ENCODE assay signal across 10 cellular contexts in genomic region chr5:61313960-61314681, GRCh38. TPM values are rescaled to one million over a fixed set of nuclear protein-coding genes. Genes with fewer than 3 reads are reported as not detected.
DNase-seq lines count a peak whose midpoint lies in the region; ATAC-seq and TF ChIP-seq lines count a peak whose summit lies in the region.
"Had no signal": no experiment of that assay in that cellular context is flagged by ENCODE, and none has a peak within 500 bp of the region (broad histone marks: within the 10 kb centered on the region; RNA-seq: fewer than 3 reads in every experiment).

No MANE protein-coding gene starts in this region.

- no peak overlapping the region for H3K4me3 Mint-ChIP-seq in CD4-positive, alpha-beta T cell
- H3K4me3 Mint-ChIP-seq in activated CD8-positive, alpha-beta T cell treated with anti-CD3 and anti-CD28 coated beads for 36 hours, result no peak overlapping the region
- no peak overlapping the region for H3K4me3 Mint-ChIP-seq in progenitor cell of endocrine pancreas (ENCODE audit: low read depth)
- H3K4me3 Mint-ChIP-seq: stimulated activated naive B cell treated with anti-CD40 and anti-IgM and Interleukin-4, amounts not matched to agents 10 μg/mL and 1 μg/mL and 100 μg/mL, for 72 hours had no signal

- H3K36me3 ChIP-seq in Loucy (ENCODE audit: insufficient read depth, low read length) (no peaks in the 10 kb centered on the region), brain microvascular endothelial cell (replicated peaks) (no peaks in the 10 kb centered on the region)

- no peaks in the 10 kb centered on the region for H3K36me3 Mint-ChIP-seq in CD4-positive, alpha-beta T cell (ENCODE audit: low read depth)
- H3K36me3 Mint-ChIP-seq in activated CD8-positive, alpha-beta T cell treated with anti-CD3 and anti-CD28 coated beads for 36 hours (ENCODE audit: low read depth), result no peaks in the 10 kb centered on the region
- H3K36me3 Mint-ChIP-seq in progenitor cell of endocrine pancreas (ENCODE audit: insufficient read depth), result no peaks in the 10 kb centered on the region
- H3K36me3 Mint-ChIP-seq: stimulated activated naive B cell treated with anti-CD40 and anti-IgM and Interleukin-4, amounts not matched to agents 10 μg/mL and 1 μg/mL and 100 μg/mL, for 72 hours had no signal

- no peak overlapping the region for H3K27ac Mint-ChIP-seq in CD4-positive, alpha-beta T cell
- H3K27ac Mint-ChIP-seq in activated CD8-positive, alpha-beta T cell treated with anti-CD3 and anti-CD28 coated beads for 36 hours, result no peak overlapping the region
- H3K27ac Mint-ChIP-seq in progenitor cell of endocrine pancreas, result no peak overlapping the region
- H3K27ac Mint-ChIP-seq: stimulated activated naive B cell treated with anti-CD40 and anti-IgM and Interleukin-4, amounts not matched to agents 10 μg/mL and 1 μg/mL and 100 μg/mL, for 72 hours had no signal

- no peaks in the 10 kb centered on the region for H3K9me2 ChIP-seq in Loucy (replicated peaks; ENCODE audit: low read depth, low read length)

- in situ Hi-C loops in brain microvascular endothelial cell (cut with HindIII; ENCODE audit: low pct_ligation_motif_present, low sequenced_read_pairs), result no loop called here

- DNase-seq in CD4-positive, alpha-beta T cell, result no peak
- peak; percentile 89 for DNase-seq in brain microvascular endothelial cell
- DNase-seq in myocyte (ENCODE audit: low read depth), result peak; percentile 90
- DNase-seq in activated CD8-positive, alpha-beta T cell treated with anti-CD3 and anti-CD28 coated beads for 36 hours, result no peak
- DNase-seq in progenitor cell of endocrine pancreas (ENCODE audit: low spot score, unreplicated experiment), result no peak
- DNase-seq: stimulated activated naive B cell treated with anti-CD40 and anti-IgM and Interleukin-4, amounts not matched to agents 10 μg/mL and 1 μg/mL and 100 μg/mL, for 72 hours had no signal

- no peaks in the 10 kb centered on the region for H3K27me3 ChIP-seq in CD4-positive, alpha-beta T cell (ENCODE audit: control insufficient read depth, insufficient read depth, low read length)
- H3K27me3 ChIP-seq in Loucy (ENCODE audit: insufficient read depth, low read length, poor library complexity, severe bottlenecking) (no peaks in the 10 kb centered on the region), brain microvascular endothelial cell (replicated peaks) (no peaks in the 10 kb centered on the region)

- H3K27me3 Mint-ChIP-seq in CD4-positive, alpha-beta T cell, result peaks cover 9% of the 10 kb centered on the region
- H3K27me3 Mint-ChIP-seq in activated CD8-positive, alpha-beta T cell treated with anti-CD3 and anti-CD28 coated beads for 36 hours, result peaks cover 12% of the 10 kb centered on the region
- H3K27me3 Mint-ChIP-seq in progenitor cell of endocrine pancreas, result peaks cover 18% of the 10 kb centered on the region

- peak overlapping the region; percentile 44 for H3K4me2 ChIP-seq in Loucy (ENCODE audit: low read depth, low read length, poor library complexity, severe bottlenecking)

- no peaks in the 10 kb centered on the region for H3K9me3 Mint-ChIP-seq in CD4-positive, alpha-beta T cell
- no peaks in the 10 kb centered on the region for H3K9me3 Mint-ChIP-seq in activated CD8-positive, alpha-beta T cell treated with anti-CD3 and anti-CD28 coated beads for 36 hours
- no peaks in the 10 kb centered on the region for H3K9me3 Mint-ChIP-seq in progenitor cell of endocrine pancreas (ENCODE audit: low read depth)
- H3K9me3 Mint-ChIP-seq: stimulated activated naive B cell treated with anti-CD40 and anti-IgM and Interleukin-4, amounts not matched to agents 10 μg/mL and 1 μg/mL and 100 μg/mL, for 72 hours had no signal

- peak; percentile 21 for ATAC-seq in CD4-positive, alpha-beta T cell (ENCODE audit: poor library complexity)
- ATAC-seq in HG03457 (IDR thresholded peaks at IDR 0.05; ENCODE audit: unreplicated experiment) (no peak), GM19351 (IDR thresholded peaks at IDR 0.05; ENCODE audit: unreplicated experiment) (no peak)
- no peak for ATAC-seq in activated CD8-positive, alpha-beta T cell treated with anti-CD3 and anti-CD28 coated beads for 36 hours
- ATAC-seq: stimulated activated naive B cell treated with anti-CD40 and anti-IgM and Interleukin-4, amounts not matched to agents 10 μg/mL and 1 μg/mL and 100 μg/mL, for 72 hours had no signal

- CTCF ChIA-PET in CD4-positive, alpha-beta T cell (lab: Charles Lee), result no interaction called here
- CTCF ChIA-PET in activated CD8-positive, alpha-beta T cell treated with anti-CD3 and anti-CD28 coated beads for 36 hours (lab: Charles Lee), result interaction anchor here (1.2 kb wide), 2 partner anchors 11 to 17 kb away, joined by 3 to 4 read pairs; partner anchors contain the start of gene ZSWIM6

- H3K4me3 ChIP-seq in Loucy (ENCODE audit: low read length, poor library complexity, severe bottlenecking), result no peak overlapping the region
- no peak overlapping the region for H3K4me3 ChIP-seq in brain microvascular endothelial cell (ENCODE audit: low read depth, low read length)

- H3K9me3 ChIP-seq in CD4-positive, alpha-beta T cell (ENCODE audit: control insufficient read depth, low read length), result no peaks in the 10 kb centered on the region
- no peaks in the 10 kb centered on the region for H3K9me3 ChIP-seq in Loucy (ENCODE audit: insufficient read depth, low read depth, low read length)

- no peak overlapping the region for H3K9ac ChIP-seq in Loucy (ENCODE audit: low read depth, low read length, poor library complexity, severe bottlenecking)
- H3K9ac ChIP-seq: parathyroid adenoma had no signal

- peak overlapping the region; percentile 36 for H2AFZ ChIP-seq in Loucy (ENCODE audit: low read length)
- H2AFZ ChIP-seq: parathyroid adenoma had no signal

- no peak for TF ChIP-seq CTCF in CD4-positive, alpha-beta T cell (IDR thresholded peaks at IDR 0.05)
- TF ChIP-seq CTCF in Loucy (conservative IDR thresholded peaks at IDR 0.05; ENCODE audit: low read length), result no peak
- no peak for TF ChIP-seq CTCF in brain microvascular endothelial cell (IDR thresholded peaks at IDR 0.05; ENCODE audit: low read depth, low read length, missing control alignments)
- no peak for TF ChIP-seq CTCF in activated CD8-positive, alpha-beta T cell treated with anti-CD3 and anti-CD28 coated beads for 36 hours (IDR thresholded peaks at IDR 0.05)
- no peak for TF ChIP-seq CTCF in progenitor cell of endocrine pancreas (IDR thresholded peaks at IDR 0.05; ENCODE audit: unreplicated experiment)

- no peaks in the 10 kb centered on the region for H3F3A ChIP-seq in Loucy (ENCODE audit: low read depth)

- no peaks in the 10 kb centered on the region for H3K79me2 ChIP-seq in Loucy (ENCODE audit: insufficient read depth, low read length)
- H3K79me2 ChIP-seq: parathyroid adenoma had no signal

- H3K4me1 Mint-ChIP-seq in CD4-positive, alpha-beta T cell (ENCODE audit: low read depth), result peaks cover 4% of the 10 kb centered on the region
- peaks cover 2% of the 10 kb centered on the region for H3K4me1 Mint-ChIP-seq in activated CD8-positive, alpha-beta T cell treated with anti-CD3 and anti-CD28 coated beads for 36 hours (ENCODE audit: low read depth)
- H3K4me1 Mint-ChIP-seq in progenitor cell of endocrine pancreas (ENCODE audit: low read depth), result peaks cover 4% of the 10 kb centered on the region

- no peaks in the 10 kb centered on the region for H4K20me1 ChIP-seq in Loucy (ENCODE audit: insufficient read depth, low read length, poor library complexity, severe bottlenecking)

- intact Hi-C loops in CD4-positive, alpha-beta T cell (cut with DNase I, micrococcal nuclease), result no loop called here
- intact Hi-C loops in activated CD8-positive, alpha-beta T cell treated with anti-CD3 and anti-CD28 coated beads for 36 hours (cut with micrococcal nuclease), result no loop called here

- no peak overlapping the region for H3K27ac ChIP-seq in CD4-positive, alpha-beta T cell (ENCODE audit: low read depth, low read length)
- H3K27ac ChIP-seq in brain microvascular endothelial cell, result peak overlapping the region; percentile 90
- H3K27ac ChIP-seq: parathyroid adenoma had no signal

- H3K4me1 ChIP-seq in Loucy (ENCODE audit: insufficient read depth, low read length, poor library complexity, severe bottlenecking), result peaks cover 13% of the 10 kb centered on the region

- POLR2A ChIA-PET in CD4-positive, alpha-beta T cell (lab: Charles Lee), result no interaction called here
- POLR2A ChIA-PET in activated CD8-positive, alpha-beta T cell treated with anti-CD3 and anti-CD28 coated beads for 36 hours (lab: Charles Lee), result interaction anchor here (1.3 kb wide), 1 partner anchor 11 kb away, joined by 6 read pairs; no protein-coding TSS in a partner anchor

RNA-seq across cellular contexts. Expression of gene ZSWIM6, which starts 17.9 kb away (rescaled TPM):
- total RNA-seq in CD4-positive, alpha-beta T cell, result 1 to 10 TPM; 4.1 TPM
- 8.7 and 9.7 TPM in 2 replicates for total RNA-seq in myocyte
- polyA plus RNA-seq in myocyte (2012), result 11.5 TPM
- 1 to 10 TPM; 4.4 TPM for total RNA-seq in activated CD8-positive, alpha-beta T cell treated with anti-CD3 and anti-CD28 coated beads for 36 hours
- 33.4 and 35.2 TPM in 2 replicates for total RNA-seq in progenitor cell of endocrine pancreas

Comparison
In these comparisons a context has a peak if more than half of its experiments do, and no peak if none do; other contexts are left out.
1. DNase-seq: peak in brain microvascular endothelial cell (single experiment) and myocyte (single experiment); none in CD4-positive, alpha-beta T cell (0 of 10), activated CD8-positive, alpha-beta T cell treated with anti-CD3 and anti-CD28 coated beads for 36 hours (single experiment) and progenitor cell of endocrine pancreas (single experiment).